In the genomic region with DNA sequence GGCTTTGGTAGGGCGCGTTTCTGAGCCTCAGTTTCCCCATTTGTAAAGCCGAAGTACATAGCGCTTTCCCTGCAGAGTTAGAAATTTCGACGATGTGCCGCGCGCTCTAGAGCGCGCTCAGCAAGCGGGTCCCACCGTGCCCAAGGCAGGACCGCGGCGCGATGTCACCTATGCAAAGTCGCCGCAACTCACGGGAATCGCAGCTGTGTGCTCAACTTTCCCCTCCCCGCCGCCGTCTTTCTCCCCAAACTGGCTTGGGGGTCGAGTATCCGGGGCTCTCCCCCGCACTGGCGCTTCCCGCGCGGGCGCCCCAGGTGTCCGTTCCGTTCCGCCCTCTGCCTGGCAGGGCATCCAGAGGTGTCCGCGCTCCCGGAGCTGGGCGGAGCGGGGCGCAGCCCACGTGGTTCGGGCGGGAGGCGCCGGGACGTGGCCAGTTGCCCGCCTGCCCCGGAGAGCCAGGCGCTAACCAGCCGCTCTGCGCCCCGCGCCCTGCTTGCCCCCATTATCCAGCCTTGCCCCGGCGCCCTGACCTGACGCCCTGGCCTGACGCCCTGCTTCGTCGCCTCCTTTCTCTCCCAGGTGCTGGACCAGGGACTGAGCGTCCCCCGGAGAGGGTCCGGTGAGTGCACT, we compare ENCODE assay signal across 8 cellular contexts. TPM values are rescaled to one million over a fixed set of nuclear protein-coding genes. Genes with fewer than 3 reads are reported as not detected.
DNase-seq lines count a peak whose midpoint lies in the region; ATAC-seq, FAIRE-seq and TF ChIP-seq lines count a peak whose summit lies in the region.
"Had no signal": no experiment of that assay in that cellular context is flagged by ENCODE, and none has a peak within 500 bp of the region (broad histone marks: within the 10 kb centered on the region; RNA-seq: fewer than 3 reads in every experiment).

MLPH (plus strand) TSS at position 433 of the 630 bp plus-strand sequence. CDS start 6,176 bp downstream, outside the sequence.

- peak within 1 kb of the TSS; percentile 49 for H2AK5ac ChIP-seq in IMR-90 (ENCODE audit: low read depth, low read length)

- H3K4me3 ChIP-seq in IMR-90 (ENCODE audit: insufficient read depth, low read depth, low read length) (peak within 1 kb of the TSS; percentile 70), choroid plexus epithelial cell (ENCODE audit: low read depth, low read length) (peak within 1 kb of the TSS; percentile 86), HepG2 (replicated peaks in 1 of 3; ENCODE audit: insufficient read depth in 1 of 3, low read depth in 2 of 3, low read length in 3 of 3) (no peak within 1 kb of the TSS; a peak in 1 of 6 replicates), tibial artery (peak within 1 kb of the TSS; percentile 40 to 45)

- DNase-seq in IMR-90: peak; percentile 43
- peak; percentile 64 for DNase-seq in choroid plexus epithelial cell (ENCODE audit: low read depth)
- no peak for DNase-seq in HepG2 (ENCODE audit: low spot score)
- no peak for DNase-seq in tibial artery
- DNase-seq in NCI-H128 (lab: John Stamatoyannopoulos, UW; ENCODE audit: unreplicated experiment): no peak
- DNase-seq: stimulated activated CD4-positive, alpha-beta T cell treated with anti-CD3 and anti-CD28 coated beads, Interleukin-12 subunit alpha, Interleukin-12 subunit beta, amount 100 ng/mL, for 4 hours had no signal

- intact Hi-C loops in IMR-90 (cut with micrococcal nuclease) (no loop called here), HepG2 (cut with micrococcal nuclease; ENCODE audit: unreplicated experiment) (no loop called here), tibial artery (cut with DNase I; ENCODE audit: low total_unique reads) (no loop called here)

- peak within 1 kb of the TSS; percentile 68 for H3K9ac ChIP-seq in IMR-90 (ENCODE audit: low read depth, low read length)
- no peak within 1 kb of the TSS for H3K9ac ChIP-seq in HepG2 (ENCODE audit: insufficient read depth, low read depth, low read length)

- H2AK9ac ChIP-seq in IMR-90 (replicated peaks; ENCODE audit: low read depth, low read length, poor library complexity): peak within 1 kb of the TSS; percentile 35

- H3K23ac ChIP-seq in IMR-90 (ENCODE audit: low read depth, low read length): peak within 1 kb of the TSS; percentile 82

- H2BK120ac ChIP-seq in IMR-90 (ENCODE audit: low read depth, low read length): peak within 1 kb of the TSS; percentile 77

- peak within 1 kb of the TSS; percentile 71; the same call in 1 of the 2 replicates for H3K56ac ChIP-seq in IMR-90 (ENCODE audit: extremely low read depth, insufficient read depth, low read length)

- CTCF ChIA-PET in IMR-90 (lab: Yijun Ruan, JAX): interaction anchor here (0.6 to 1.1 kb wide), 2 partner anchors 63 to 65 kb away, joined by 3 read pairs; no protein-coding TSS in a partner anchor
- CTCF ChIA-PET in HepG2 (lab: Yijun Ruan, JAX; ENCODE audit: low intra/inter-chr PET ratio, low total read pairs): no interaction called here

- H3K36me3 ChIP-seq in IMR-90 (ENCODE audit: control insufficient read depth, insufficient read depth, low read length) (0 out of 2 replicates have a peak, but pooled peaks cover 1% of the 10 kb centered on the region), HepG2 (replicated peaks in 1 of 2; ENCODE audit: control insufficient read depth in 1 of 2, insufficient read depth in 2 of 2, low read length in 2 of 2) (no peaks in the 10 kb centered on the region), tibial artery (peaks cover 0 to 8% (median 8%) of the 10 kb centered on the region in 3 donors)

- TF ChIP-seq EP300 in HepG2 (IDR thresholded peaks at IDR 0.05; ENCODE audit: low read depth in 2 of 2, low read length in 2 of 2) (no peak), HepG2 (CRISPR knock-in tag; IDR thresholded peaks at IDR 0.05; ENCODE audit: borderline replicate concordance) (no peak)

- H4K5ac ChIP-seq in IMR-90 (ENCODE audit: low read depth, low read length): peak within 1 kb of the TSS; percentile 50; the same call in 1 of the 2 replicates

- no peak for TF ChIP-seq CTCF in IMR-90 (conservative IDR thresholded peaks at IDR 0.05; ENCODE audit: low read depth, low read length)
- TF ChIP-seq CTCF in choroid plexus epithelial cell (conservative IDR thresholded peaks at IDR 0.05; ENCODE audit: low read depth, low read length): no peak
- no peak for TF ChIP-seq CTCF in HepG2 (CRISPR knock-in tag; IDR thresholded peaks at IDR 0.05)
- no peak for TF ChIP-seq CTCF in tibial artery (IDR thresholded peaks at IDR 0.05)

- TF ChIP-seq POLR2A in IMR-90 (IDR thresholded peaks at IDR 0.05; ENCODE audit: low read depth, low read length) (peak; percentile 33), HepG2 (IDR thresholded peaks at IDR 0.05; ENCODE audit: insufficient read depth in 1 of 2, low read depth in 2 of 2, low read length in 2 of 2) (no peak)

- peak within 1 kb of the TSS; percentile 23; the same call in 1 of the 3 replicates for H2BK15ac ChIP-seq in IMR-90 (ENCODE audit: low read depth, low read length)

- H4K8ac ChIP-seq in IMR-90 (ENCODE audit: low read depth in 2 of 2, low read length in 2 of 2): peak within 1 kb of the TSS; percentile 49 to 71; a peak in 3 of 4 replicates

- peak; percentile 74 for ATAC-seq in IMR-90 (ENCODE audit: low read depth)
- ATAC-seq in HepG2: peak; percentile 41
- no peak for ATAC-seq in GM18861 (IDR thresholded peaks at IDR 0.05; ENCODE audit: unreplicated experiment)
- no peak for ATAC-seq in GM18873 (IDR thresholded peaks at IDR 0.05; ENCODE audit: low FRiP score, unreplicated experiment)

- no peaks in the 10 kb centered on the region for H3K79me2 ChIP-seq in HepG2 (ENCODE audit: insufficient read depth, low read length)

- no peak for TF ChIP-seq RAD21 in IMR-90 (IDR thresholded peaks at IDR 0.05; ENCODE audit: low read length)
- TF ChIP-seq RAD21 in HepG2 (CRISPR knock-in tag; IDR thresholded peaks at IDR 0.05): no peak

- POLR2A ChIA-PET in IMR-90 (lab: Charles Lee; ENCODE audit: unreplicated experiment): no interaction called here
- POLR2A ChIA-PET in HepG2 (lab: Yijun Ruan, JAX): no interaction called here

- peak within 1 kb of the TSS; percentile 33; the same call in 1 of the 2 replicates for H3K18ac ChIP-seq in IMR-90 (ENCODE audit: low read depth, low read length)

- peak within 1 kb of the TSS; percentile 74 for H3K4ac ChIP-seq in IMR-90 (ENCODE audit: low read depth, low read length)

- no peaks in the 10 kb centered on the region for H4K20me1 ChIP-seq in IMR-90 (ENCODE audit: insufficient read depth, low read length)
- H4K20me1 ChIP-seq in HepG2 (ENCODE audit: insufficient read depth, low read length): no peaks in the 10 kb centered on the region

- in situ Hi-C loops in IMR-90 (cut with MboI; ENCODE audit: low sequenced_read_pairs): no loop called here
- in situ Hi-C loops in HepG2 (cut with HindIII; ENCODE audit: extremely low pct_ligation_motif_present, low pct_unique_long_range_greater_than_20kb): no loop called here

- no peak for FAIRE-seq in HepG2 (lab: Jason Lieb, UNC)

- dilution Hi-C loops in IMR-90 (cut with HindIII; ENCODE audit: low sequenced_read_pairs, unreplicated experiment): no loop called here

- peaks cover 18% of the 10 kb centered on the region for H3K4me1 ChIP-seq in IMR-90 (ENCODE audit: control insufficient read depth, insufficient read depth, low read length)
- H3K4me1 ChIP-seq in HepG2 (ENCODE audit: insufficient read depth, low read length): peaks cover 11% of the 10 kb centered on the region; the same call in 1 of the 2 replicates
- H3K4me1 ChIP-seq in tibial artery: peaks cover 0 to 17% (median 14%) of the 10 kb centered on the region in 4 donors

- peak within 1 kb of the TSS; percentile 68; the same call in 1 of the 2 replicates for H3K27ac ChIP-seq in IMR-90 (ENCODE audit: insufficient read depth, low read length)
- H3K27ac ChIP-seq in HepG2 (ENCODE audit: extremely low read length, insufficient read depth, low read length): no peak within 1 kb of the TSS
- no peak within 1 kb of the TSS for H3K27ac ChIP-seq in tibial artery

- H3K4me2 ChIP-seq in IMR-90 (ENCODE audit: low read depth, low read length) (peak within 1 kb of the TSS; percentile 94), HepG2 (ENCODE audit: low read depth, low read length) (no peak within 1 kb of the TSS; the same call in 1 of the 2 replicates)

- WGBS in IMR-90 (ENCODE audit: extremely low coverage in 2 of 2, insufficient read length in 1 of 2), 2 experiments: 2% methylated on average over 47 of the region's 63 CpGs; no CpG with 5 or more reads in 1 of the 2 experiments
- WGBS in HepG2 (ENCODE audit: low lambda C conversion rate): 36% methylated on average over 56 of the region's 63 CpGs

- peak within 1 kb of the TSS; percentile 78 for H3K14ac ChIP-seq in IMR-90 (replicated peaks; ENCODE audit: low read depth, low read length)

- H2AFZ ChIP-seq in IMR-90 (replicated peaks; ENCODE audit: low read length, poor library complexity) (peak within 1 kb of the TSS; percentile 93), HepG2 (ENCODE audit: low read length) (no peak within 1 kb of the TSS)

- H4K91ac ChIP-seq in IMR-90 (ENCODE audit: insufficient read depth, low read depth, low read length): peak within 1 kb of the TSS; percentile 78; the same call in 1 of the 2 replicates

- peaks cover 8% of the 10 kb centered on the region for H3K9me3 ChIP-seq in IMR-90 (ENCODE audit: control insufficient read depth, insufficient read depth, low read length)
- peaks cover 18% of the 10 kb centered on the region for H3K9me3 ChIP-seq in HepG2 (ENCODE audit: low read length)
- H3K9me3 ChIP-seq in tibial artery: peaks cover 5 to 16% (median 8%) of the 10 kb centered on the region in 3 donors

- H2BK5ac ChIP-seq in IMR-90 (ENCODE audit: low read depth, low read length, poor library complexity, severe bottlenecking): peak within 1 kb of the TSS; percentile 14

- H3K9me1 ChIP-seq in IMR-90 (ENCODE audit: insufficient read depth, low read length): peaks cover 11% of the 10 kb centered on the region

- H3K27me3 ChIP-seq in IMR-90 (ENCODE audit: control insufficient read depth, insufficient read depth, low read length) (no peaks in the 10 kb centered on the region), HepG2 (ENCODE audit: control insufficient read depth in 1 of 2, insufficient read depth in 2 of 2, low read length in 2 of 2) (peaks cover 0 to 45% of the 10 kb centered on the region in 2 experiments; a peak in 4 of 5 replicates), tibial artery (peaks cover 0 to 34% of the 10 kb centered on the region in 2 donors)

- H2BK20ac ChIP-seq in IMR-90 (ENCODE audit: low read depth, low read length): peak within 1 kb of the TSS; percentile 52; the same call in 1 of the 2 replicates

- no TSS peak for BruUV-seq in IMR-90 (replicated peaks; lab: Mats Ljungman, UMichigan)
- BruUV-seq in HepG2 (replicated peaks; lab: Mats Ljungman, UMichigan): no TSS peak

- peaks cover 13 to 53% of the 10 kb centered on the region in 2 experiments; a peak in 3 of 4 replicates for H3K79me1 ChIP-seq in IMR-90 (ENCODE audit: low read depth in 1 of 2, low read length in 2 of 2)

RNA-seq across cellular contexts. Expression of gene MLPH, which starts in this region (rescaled TPM):
- total RNA-seq in IMR-90 (2012; rRNA removed): 13.8 and 13.9 TPM in 2 replicates
- polyA plus RNA-seq in IMR-90 (2012; rRNA removed): 21.6 and 23.7 TPM in 2 replicates
- polyA plus RNA-seq in IMR-90 (2012; cell fraction: cytosol; rRNA removed): 12.9 and 20.1 TPM in 2 replicates
- polyA plus RNA-seq in IMR-90 (2012; cell fraction: nucleus; rRNA removed; ENCODE audit: low replicate concordance): 50.9 and 66.0 TPM in 2 replicates
- not detected in 2 replicates for total RNA-seq in HepG2 (2016; rRNA removed; fragmentation: Illumina TruSeq; extraction: Trizol)
- total RNA-seq in HepG2 (2016; cell fraction: cytosol; rRNA removed; fragmentation: Illumina TruSeq; extraction: Trizol; ENCODE audit: low read depth): not detected in 2 replicates
- total RNA-seq in HepG2 (2016; cell fraction: insoluble cytoplasmic fraction; rRNA removed; fragmentation: Illumina TruSeq; extraction: Trizol): not detected in 2 replicates
- total RNA-seq in HepG2 (2016; cell fraction: membrane; rRNA removed; fragmentation: Illumina TruSeq; extraction: Trizol): not detected in 2 replicates
- not detected in 2 replicates for total RNA-seq in HepG2 (2016; cell fraction: nucleus; rRNA removed; fragmentation: Illumina TruSeq; extraction: Trizol)
- 0.12 and 0.27 TPM in 2 replicates for polyA plus RNA-seq in HepG2 (2011; rRNA removed)
- polyA plus RNA-seq in HepG2 (2011; cell fraction: cytosol; rRNA removed): 0.10 TPM in 1 of 2 replicates, not detected in the other
- 0.88 and 1.00 TPM in 2 replicates for polyA plus RNA-seq in HepG2 (2011; cell fraction: nucleus; rRNA removed)
- polyA plus RNA-seq in HepG2 (2012): 0.17 and 0.28 TPM in 2 replicates
- polyA plus RNA-seq in HepG2 (2016; cell fraction: cytosol; fragmentation: Illumina TruSeq; extraction: Trizol; ENCODE audit: low read depth): not detected in 2 replicates
- polyA plus RNA-seq in HepG2 (2016; cell fraction: insoluble cytoplasmic fraction; fragmentation: Illumina TruSeq; extraction: Trizol; ENCODE audit: low read depth): not detected in 2 replicates
- polyA plus RNA-seq in HepG2 (2016; cell fraction: membrane; fragmentation: Illumina TruSeq; extraction: Trizol; ENCODE audit: low read depth): not detected in 2 replicates
- polyA plus RNA-seq in HepG2 (2016; cell fraction: nucleus; fragmentation: Illumina TruSeq; extraction: Trizol; ENCODE audit: insufficient read depth, low read depth): not detected in 2 replicates
- 1.0 TPM in 1 of 2 replicates, not detected in the other for polyA minus RNA-seq in HepG2 (2011; rRNA and poly(A)+ RNA removed; ENCODE audit: low replicate concordance)
- not detected in 2 replicates for polyA minus RNA-seq in HepG2 (2011; cell fraction: cytosol; rRNA and poly(A)+ RNA removed)
- not detected in 2 replicates for polyA minus RNA-seq in HepG2 (2011; cell fraction: nucleus; rRNA and poly(A)+ RNA removed)

Comparison
In these comparisons a context has a peak if more than half of its experiments do, and no peak if none do; other contexts are left out.
1. RNA of gene MLPH (total RNA-seq): 13.8 to 13.9 TPM in IMR-90; not detected in HepG2; every median in the first group is over 10 times any median in the second.
2. RNA of gene MLPH (polyA plus RNA-seq): 12.9 to 66.0 TPM in IMR-90; 0.10 to 1.00 TPM in HepG2; every median in the first group is over 4 times any median in the second.
3. ATAC-seq: peak in IMR-90 (single experiment) and HepG2 (single experiment); none in GM18861 (single experiment) and GM18873 (single experiment).
4. DNase-seq: peak in IMR-90 (single experiment) and choroid plexus epithelial cell (single experiment); none in HepG2 (single experiment), tibial artery (0 of 2) and NCI-H128 (single experiment).
5. H3K4me3 ChIP-seq: peak in IMR-90 (single experiment), choroid plexus epithelial cell (single experiment) and tibial artery (2 of 2); none in HepG2 (0 of 3).